8 cellular contexts compared by ENCODE assay signal in genomic region chr2:16664809-16665745, GRCh38. TPM values are rescaled to one million over a fixed set of nuclear protein-coding genes. Genes with fewer than 3 reads are reported as not detected.
DNase-seq lines count a peak whose midpoint lies in the region; ATAC-seq, FAIRE-seq and TF ChIP-seq lines count a peak whose summit lies in the region.

No MANE protein-coding gene starts in this region.

- intact Hi-C loops in Caco-2 (cut with micrococcal nuclease; ENCODE audit: unreplicated experiment) (no loop called here), ascending aorta (cut with DNase I) (no loop called here), HepG2 (cut with micrococcal nuclease; ENCODE audit: unreplicated experiment) (no loop called here)

- H3K4me1 ChIP-seq in Caco-2: peaks cover 11% of the 10 kb centered on the region
- H3K4me1 ChIP-seq in ascending aorta: peaks cover 0 to 12% of the 10 kb centered on the region in 2 donors
- peaks cover 5% of the 10 kb centered on the region; the same call in 1 of the 2 replicates for H3K4me1 ChIP-seq in HepG2 (ENCODE audit: insufficient read depth, low read length)
- peaks cover 12 to 26% of the 10 kb centered on the region in 2 donors for H3K4me1 ChIP-seq in thoracic aorta (ENCODE audit: control insufficient read depth in 1 of 2, low read depth in 2 of 2)

- peak; percentile 16 for ATAC-seq in HG02840 (IDR thresholded peaks at IDR 0.05; ENCODE audit: low FRiP score, unreplicated experiment)
- peak; percentile 8; the same call in 1 of the 3 replicates for ATAC-seq in HepG2
- ATAC-seq in thoracic aorta (ENCODE audit: insufficient number of reproducible peaks, low FRiP score, low read depth): peak; percentile 4

- no peak for DNase-seq in Caco-2
- DNase-seq in ascending aorta (ENCODE audit: low spot score in 2 of 2): no peak
- no peak for DNase-seq in HepG2 (ENCODE audit: low spot score)
- DNase-seq in thoracic aorta (ENCODE audit: low spot score): no peak
- no peak for DNase-seq in NCI-H187 (lab: John Stamatoyannopoulos, UW)
- no peak for DNase-seq in COR-L47 (lab: John Stamatoyannopoulos, UW)
- no peak for DNase-seq in activated CD4-positive, alpha-beta T cell treated with anti-CD3 and anti-CD28 coated beads for 48 hours

- H3K4me1 Mint-ChIP-seq in Caco-2 (ENCODE audit: low read depth, unreplicated experiment): peaks cover 9% of the 10 kb centered on the region

- peak overlapping the region; percentile 74 for H3K4me3 Mint-ChIP-seq in Caco-2 (ENCODE audit: unreplicated experiment)

- TF ChIP-seq RAD21 in HepG2 (CRISPR knock-in tag; IDR thresholded peaks at IDR 0.05): no peak

- CTCF ChIA-PET in Caco-2 (lab: Charles Lee): interaction anchor here (1.4 kb wide), 1 partner anchor 52 kb away, joined by 5 read pairs; no protein-coding TSS in a partner anchor
- CTCF ChIA-PET in HepG2 (lab: Yijun Ruan, JAX; ENCODE audit: low intra/inter-chr PET ratio, low total read pairs): no interaction called here

- no peaks in the 10 kb centered on the region for H3K36me3 ChIP-seq in Caco-2 (ENCODE audit: control insufficient read depth, insufficient read depth, low read length)
- H3K36me3 ChIP-seq in ascending aorta: no peaks in the 10 kb centered on the region
- H3K36me3 ChIP-seq in HepG2 (replicated peaks in 1 of 2; ENCODE audit: control insufficient read depth in 1 of 2, insufficient read depth in 2 of 2, low read length in 2 of 2): no peaks in the 10 kb centered on the region
- no peaks in the 10 kb centered on the region for H3K36me3 ChIP-seq in thoracic aorta

- peak overlapping the region; percentile 71 for H3K4me2 ChIP-seq in HepG2 (ENCODE audit: low read depth, low read length)

- peaks cover 10% of the 10 kb centered on the region for H3K27me3 ChIP-seq in Caco-2 (replicated peaks; ENCODE audit: control insufficient read depth, insufficient read depth, low read length)
- H3K27me3 ChIP-seq in ascending aorta: no peaks in the 10 kb centered on the region
- H3K27me3 ChIP-seq in HepG2 (ENCODE audit: control insufficient read depth in 1 of 2, insufficient read depth in 2 of 2, low read length in 2 of 2): peaks cover 6 to 42% of the 10 kb centered on the region in 2 experiments; a peak in 3 of 5 replicates
- no peaks in the 10 kb centered on the region for H3K27me3 ChIP-seq in thoracic aorta (replicated peaks; ENCODE audit: insufficient read depth)

- H3K27me3 Mint-ChIP-seq in Caco-2 (ENCODE audit: insufficient read depth, unreplicated experiment): peaks cover 33% of the 10 kb centered on the region

- BruUV-seq in Caco-2 (replicated peaks; lab: Mats Ljungman, UMichigan): no TSS peak
- no TSS peak for BruUV-seq in HepG2 (replicated peaks; lab: Mats Ljungman, UMichigan)

- H3K36me3 Mint-ChIP-seq in Caco-2 (ENCODE audit: insufficient read depth, unreplicated experiment): no peaks in the 10 kb centered on the region

- no peaks in the 10 kb centered on the region for H3K9me3 Mint-ChIP-seq in Caco-2 (ENCODE audit: unreplicated experiment)

- in situ Hi-C loops in HepG2 (cut with HindIII; ENCODE audit: extremely low pct_ligation_motif_present, low pct_unique_long_range_greater_than_20kb): no loop called here

- FAIRE-seq in HepG2 (lab: Jason Lieb, UNC): no peak

- H3K4me3 ChIP-seq in Caco-2 (ENCODE audit: low read depth, low read length) (peak overlapping the region; percentile 37), ascending aorta (peak overlapping the region; percentile 66 to 67), HepG2 (replicated peaks in 1 of 3; ENCODE audit: insufficient read depth in 1 of 3, low read depth in 2 of 3, low read length in 3 of 3) (peak overlapping the region in 2 of 3 experiments; percentile 13 to 58; a peak in 1 of 6 replicates), thoracic aorta (peak overlapping the region; percentile 85)

- TF ChIP-seq EP300 in HepG2 (IDR thresholded peaks at IDR 0.05; ENCODE audit: low read depth in 2 of 2, low read length in 2 of 2): no peak
- no peak for TF ChIP-seq EP300 in HepG2 (CRISPR knock-in tag; IDR thresholded peaks at IDR 0.05; ENCODE audit: borderline replicate concordance)

- H3K9ac ChIP-seq in HepG2 (ENCODE audit: insufficient read depth, low read depth, low read length): no peak overlapping the region

- H3K79me2 ChIP-seq in HepG2 (ENCODE audit: insufficient read depth, low read length): no peaks in the 10 kb centered on the region

- POLR2A ChIA-PET in Caco-2 (lab: Charles Lee) (no interaction called here), HepG2 (lab: Yijun Ruan, JAX) (no interaction called here)

- no peak overlapping the region for H3K27ac Mint-ChIP-seq in Caco-2 (ENCODE audit: unreplicated experiment)

- H3K27ac ChIP-seq in ascending aorta (peak overlapping the region; percentile 58 to 66), HepG2 (ENCODE audit: extremely low read length, insufficient read depth, low read length) (no peak overlapping the region), thoracic aorta (peak overlapping the region; percentile 39 to 76)

- H2AFZ ChIP-seq in HepG2 (ENCODE audit: low read length): no peak overlapping the region

- WGBS in HepG2 (ENCODE audit: low lambda C conversion rate): 22% methylated on average over 16 of the region's 33 CpGs

- TF ChIP-seq CTCF in Caco-2 (IDR thresholded peaks at IDR 0.05; ENCODE audit: insufficient read depth in 1 of 2, low read depth in 1 of 2, low read length in 1 of 2, severe bottlenecking in 1 of 2, unreplicated experiment in 1 of 2) (no peak), ascending aorta (IDR thresholded peaks at IDR 0.05) (no peak), HepG2 (CRISPR knock-in tag; IDR thresholded peaks at IDR 0.05) (no peak), thoracic aorta (IDR thresholded peaks at IDR 0.05) (no peak)

- H3K9me3 ChIP-seq in Caco-2 (no peaks in the 10 kb centered on the region), ascending aorta (no peaks in the 10 kb centered on the region), HepG2 (ENCODE audit: low read length) (no peaks in the 10 kb centered on the region), thoracic aorta (no peaks in the 10 kb centered on the region)

- no peak for TF ChIP-seq POLR2A in HepG2 (IDR thresholded peaks at IDR 0.05; ENCODE audit: insufficient read depth in 1 of 2, low read depth in 2 of 2, low read length in 2 of 2)

- H4K20me1 ChIP-seq in HepG2 (ENCODE audit: insufficient read depth, low read length): peaks cover 4% of the 10 kb centered on the region; the same call in 1 of the 2 replicates

TF ChIP-seq in HepG2, 621 proteins besides CTCF, POLR2A, EP300 and RAD21 (continues in another document):
- no peak for TF ChIP-seq ZNF619 (CRISPR knock-in tag; IDR thresholded peaks at IDR 0.05)

RNA-seq across cellular contexts. Expression of gene CYRIA, which starts 0.6 kb away (rescaled TPM):
- total RNA-seq in Caco-2 (2022) (0.20 and 0.26 TPM in 2 replicates), ascending aorta (7.1 TPM), HepG2 (2016; rRNA removed; fragmentation: Illumina TruSeq; extraction: Trizol) (not detected in 2 replicates), thoracic aorta (10 to 100 TPM in 1 of 2 donors, 1 to 10 TPM in 1; 5.6 to 12.5 TPM)
- not detected in 2 replicates for total RNA-seq in HepG2 (2016; cell fraction: cytosol; rRNA removed; fragmentation: Illumina TruSeq; extraction: Trizol; ENCODE audit: low read depth)
- not detected in 2 replicates for total RNA-seq in HepG2 (2016; cell fraction: insoluble cytoplasmic fraction; rRNA removed; fragmentation: Illumina TruSeq; extraction: Trizol)
- total RNA-seq in HepG2 (2016; cell fraction: membrane; rRNA removed; fragmentation: Illumina TruSeq; extraction: Trizol): not detected in 2 replicates
- not detected in 2 replicates for total RNA-seq in HepG2 (2016; cell fraction: nucleus; rRNA removed; fragmentation: Illumina TruSeq; extraction: Trizol)
- 0.09 TPM in 1 of 2 replicates, not detected in the other for polyA plus RNA-seq in HepG2 (2011; rRNA removed)
- not detected in 2 replicates for polyA plus RNA-seq in HepG2 (2011; cell fraction: cytosol; rRNA removed)
- polyA plus RNA-seq in HepG2 (2011; cell fraction: nucleus; rRNA removed): 0.07 TPM in 1 of 2 replicates, not detected in the other
- not detected in 2 replicates for polyA plus RNA-seq in HepG2 (2012)
- not detected in 2 replicates for polyA plus RNA-seq in HepG2 (2016; cell fraction: cytosol; fragmentation: Illumina TruSeq; extraction: Trizol; ENCODE audit: low read depth)
- 0.12 TPM in 1 of 2 replicates, not detected in the other for polyA plus RNA-seq in HepG2 (2016; cell fraction: insoluble cytoplasmic fraction; fragmentation: Illumina TruSeq; extraction: Trizol; ENCODE audit: low read depth)
- polyA plus RNA-seq in HepG2 (2016; cell fraction: membrane; fragmentation: Illumina TruSeq; extraction: Trizol; ENCODE audit: low read depth): not detected in 2 replicates
- not detected in 2 replicates for polyA plus RNA-seq in HepG2 (2016; cell fraction: nucleus; fragmentation: Illumina TruSeq; extraction: Trizol; ENCODE audit: insufficient read depth, low read depth)
- not detected in 2 replicates for polyA minus RNA-seq in HepG2 (2011; rRNA and poly(A)+ RNA removed; ENCODE audit: low replicate concordance)
- not detected in 2 replicates for polyA minus RNA-seq in HepG2 (2011; cell fraction: cytosol; rRNA and poly(A)+ RNA removed)
- not detected in 2 replicates for polyA minus RNA-seq in HepG2 (2011; cell fraction: nucleus; rRNA and poly(A)+ RNA removed)
